In genomic region chr2:25262288-25262687, GRCh38 we compare ENCODE assay signal across 1 cellular context.
TF ChIP-seq lines count a peak whose summit lies in the region.

No MANE protein-coding gene starts in this region.

TF ChIP-seq in WTC11, 78 proteins besides CTCF, POLR2A, EP300 and RAD21 (continued from another document):
- TF ChIP-seq ERG (CRISPR knock-in tag; IDR thresholded peaks at IDR 0.05) (no peak), TEAD4 (CRISPR knock-in tag; IDR thresholded peaks at IDR 0.05) (no peak), ELF4 (CRISPR knock-in tag; IDR thresholded peaks at IDR 0.05; ENCODE audit: low read depth) (no peak), ZNF423 (CRISPR knock-in tag; IDR thresholded peaks at IDR 0.05) (no peak)
